20 cellular contexts compared by ENCODE assay signal in genomic region chr17:65926599-65926998, GRCh38.
DNase-seq lines count a peak whose midpoint lies in the region; ATAC-seq, FAIRE-seq and TF ChIP-seq lines count a peak whose summit lies in the region.
"Had no signal": no experiment of that assay in that cellular context is flagged by ENCODE, and none has a peak within 500 bp of the region (broad histone marks: within the 10 kb centered on the region; RNA-seq: fewer than 3 reads in every experiment).

No MANE protein-coding gene starts in this region.

- no peak overlapping the region for H2AK9ac ChIP-seq in IMR-90 (replicated peaks; ENCODE audit: low read depth, low read length, poor library complexity)

- H3K36me3 ChIP-seq in left ventricle myocardium inferior (peaks cover 15% of the 10 kb centered on the region), IMR-90 (ENCODE audit: control insufficient read depth, insufficient read depth, low read length) (no peaks in the 10 kb centered on the region), endothelial cell of umbilical vein (ENCODE audit: control insufficient read depth in 2 of 2, extremely low read depth in 1 of 2, insufficient read depth in 2 of 2, low read length in 2 of 2) (no peaks in the 10 kb centered on the region)

- FAIRE-seq in endothelial cell of umbilical vein (lab: Jason Lieb, UNC): no peak
- FAIRE-seq: D721Med, GM12892 had no signal

- H3K4me1 ChIP-seq in left ventricle myocardium inferior (peaks cover 4% of the 10 kb centered on the region), IMR-90 (ENCODE audit: control insufficient read depth, insufficient read depth, low read length) (0 out of 2 replicates have a peak, but pooled peaks cover under 1% of the 10 kb centered on the region), endothelial cell of umbilical vein (ENCODE audit: control insufficient read depth, extremely low read depth, insufficient read depth, low read length) (no peaks in the 10 kb centered on the region)

- H2BK120ac ChIP-seq in IMR-90 (ENCODE audit: low read depth, low read length): no peak overlapping the region

- no peak overlapping the region for H3K4ac ChIP-seq in IMR-90 (ENCODE audit: low read depth, low read length)

- no peaks in the 10 kb centered on the region for H3K36me3 Mint-ChIP-seq in activated CD4-positive, alpha-beta memory T cell treated with anti-CD3 and anti-CD28 coated beads, Interleukin-2, amount 10 ng/mL, durations not matched to agents 7 days and 5 days (ENCODE audit: low read depth)
- H3K36me3 Mint-ChIP-seq: CD14-positive monocyte had no signal

- BruUV-seq in IMR-90 (replicated peaks; lab: Mats Ljungman, UMichigan): no TSS peak
- no TSS peak for BruUV-seq in endothelial cell of umbilical vein (replicated peaks; lab: Mats Ljungman, UMichigan)

- no peak for ATAC-seq in Right ventricle myocardium superior (ENCODE audit: poor library complexity)
- ATAC-seq in IMR-90 (ENCODE audit: low read depth): no peak

- no peaks in the 10 kb centered on the region for H3K27me3 Mint-ChIP-seq in activated CD4-positive, alpha-beta memory T cell treated with anti-CD3 and anti-CD28 coated beads, Interleukin-2, amount 10 ng/mL, durations not matched to agents 7 days and 5 days
- H3K27me3 Mint-ChIP-seq: B cell; CD4-positive, alpha-beta T cell had no signal

- dilution Hi-C loops in IMR-90 (cut with HindIII; ENCODE audit: low sequenced_read_pairs, unreplicated experiment): no loop called here
- dilution Hi-C loops in endothelial cell of umbilical vein (cut with MboI; ENCODE audit: extremely low pct_ligation_motif_present, low sequenced_read_pairs): no loop called here

- no peak overlapping the region for H2BK5ac ChIP-seq in IMR-90 (ENCODE audit: low read depth, low read length, poor library complexity, severe bottlenecking)

- POLR2A ChIA-PET in IMR-90 (lab: Charles Lee; ENCODE audit: unreplicated experiment): no interaction called here
- POLR2A ChIA-PET in endothelial cell of umbilical vein (lab: Charles Lee): no interaction called here
- POLR2A ChIA-PET in activated CD4-positive, alpha-beta memory T cell treated with anti-CD3 and anti-CD28 coated beads, Interleukin-2, amount 10 ng/mL, durations not matched to agents 7 days and 5 days (lab: Charles Lee): no interaction called here

- H4K20me1 ChIP-seq in IMR-90 (ENCODE audit: insufficient read depth, low read length): no peaks in the 10 kb centered on the region
- H4K20me1 ChIP-seq in endothelial cell of umbilical vein (replicated peaks; ENCODE audit: control insufficient read depth, extremely low read depth, insufficient read depth, low read length): no peaks in the 10 kb centered on the region
- H4K20me1 ChIP-seq: BLaER1 had no signal

- TF ChIP-seq CTCF in left ventricle myocardium inferior (IDR thresholded peaks at IDR 0.05; ENCODE audit: borderline replicate concordance): no peak
- no peak for TF ChIP-seq CTCF in IMR-90 (conservative IDR thresholded peaks at IDR 0.05; ENCODE audit: low read depth, low read length)
- TF ChIP-seq CTCF in endothelial cell of umbilical vein (IDR thresholded peaks at IDR 0.05; ENCODE audit: extremely low read depth in 1 of 2, insufficient read depth in 1 of 2, low read depth in 1 of 2, low read length in 2 of 2): no peak
- TF ChIP-seq CTCF in GM10266 (IDR thresholded peaks at IDR 0.05; ENCODE audit: control insufficient read depth, insufficient read depth, low read depth, missing control alignments): no peak

- H3K27ac Mint-ChIP-seq in activated CD4-positive, alpha-beta memory T cell treated with anti-CD3 and anti-CD28 coated beads, Interleukin-2, amount 10 ng/mL, durations not matched to agents 7 days and 5 days: no peak overlapping the region
- H3K27ac Mint-ChIP-seq: B cell; CD14-positive monocyte; CD4-positive, alpha-beta T cell had no signal

- no peak overlapping the region for H2AK5ac ChIP-seq in IMR-90 (ENCODE audit: low read depth, low read length)

- no peaks in the 10 kb centered on the region for H3K4me1 Mint-ChIP-seq in activated CD4-positive, alpha-beta memory T cell treated with anti-CD3 and anti-CD28 coated beads, Interleukin-2, amount 10 ng/mL, durations not matched to agents 7 days and 5 days
- H3K4me1 Mint-ChIP-seq: CD14-positive monocyte; CD8-positive, alpha-beta memory T cell had no signal

- intact Hi-C loops in left ventricle myocardium inferior (cut with micrococcal nuclease) (no loop called here), Right ventricle myocardium superior (cut with DNase I) (no loop called here), IMR-90 (cut with micrococcal nuclease) (no loop called here), endothelial cell of umbilical vein (cut with micrococcal nuclease) (no loop called here)

- no peak for TF ChIP-seq RAD21 in IMR-90 (IDR thresholded peaks at IDR 0.05; ENCODE audit: low read length)

- H3K9me1 ChIP-seq in IMR-90 (ENCODE audit: insufficient read depth, low read length) (no peaks in the 10 kb centered on the region), endothelial cell of umbilical vein (replicated peaks; ENCODE audit: control insufficient read depth, extremely low read depth, insufficient read depth, low read length) (no peaks in the 10 kb centered on the region)

- no peak overlapping the region for H3K14ac ChIP-seq in IMR-90 (replicated peaks; ENCODE audit: low read depth, low read length)

- H3K79me2 ChIP-seq in endothelial cell of umbilical vein (ENCODE audit: control insufficient read depth, insufficient read depth, low read length): no peaks in the 10 kb centered on the region

- CTCF ChIA-PET in IMR-90 (lab: Yijun Ruan, JAX): no interaction called here
- CTCF ChIA-PET in endothelial cell of umbilical vein (lab: Charles Lee): interaction anchor here (1.0 kb wide), 1 partner anchor 10 kb away, joined by 3 read pairs; no protein-coding TSS in a partner anchor
- CTCF ChIA-PET in activated CD4-positive, alpha-beta memory T cell treated with anti-CD3 and anti-CD28 coated beads, Interleukin-2, amount 10 ng/mL, durations not matched to agents 7 days and 5 days (lab: Charles Lee): no interaction called here

- H2BK20ac ChIP-seq in IMR-90 (ENCODE audit: low read depth, low read length): no peak overlapping the region

- no peaks in the 10 kb centered on the region for H3K79me1 ChIP-seq in IMR-90 (ENCODE audit: low read depth in 1 of 2, low read length in 2 of 2)

- peaks cover 3% of the 10 kb centered on the region for H3K9me3 Mint-ChIP-seq in activated CD4-positive, alpha-beta memory T cell treated with anti-CD3 and anti-CD28 coated beads, Interleukin-2, amount 10 ng/mL, durations not matched to agents 7 days and 5 days
- H3K9me3 Mint-ChIP-seq: CD4-positive, alpha-beta T cell had no signal

- no peak overlapping the region for H3K18ac ChIP-seq in IMR-90 (ENCODE audit: low read depth, low read length)

- DNase-seq in left ventricle myocardium inferior (no peak), Right ventricle myocardium superior (no peak), IMR-90 (no peak), endothelial cell of umbilical vein (ENCODE audit: low read depth, low spot score) (no peak), GM10266 (ENCODE audit: extremely low spot score) (no peak)
- no peak for DNase-seq in activated CD4-positive, alpha-beta memory T cell treated with anti-CD3 and anti-CD28 coated beads, Interleukin-2, amount 10 ng/mL, durations not matched to agents 7 days and 5 days
- DNase-seq: CD4-positive, alpha-beta T cell; CD8-positive, alpha-beta memory T cell; DMS 273 treated with DMSO at 0.1 percent for 48 hours; DMS53; DMS79 treated with DMSO at 0.1 percent for 48 hours; GF-D8; GOT3; H7; HCEC 1CT had no signal

- H3K4me3 Mint-ChIP-seq in activated CD4-positive, alpha-beta memory T cell treated with anti-CD3 and anti-CD28 coated beads, Interleukin-2, amount 10 ng/mL, durations not matched to agents 7 days and 5 days: no peak overlapping the region
- H3K4me3 Mint-ChIP-seq: B cell; CD14-positive monocyte; CD4-positive, alpha-beta T cell; CD8-positive, alpha-beta memory T cell had no signal

- H4K91ac ChIP-seq in IMR-90 (ENCODE audit: insufficient read depth, low read depth, low read length): no peak overlapping the region

- no CpG with 5 or more reads among the region's 5 CpGs for WGBS in IMR-90 (ENCODE audit: extremely low coverage in 2 of 2, insufficient read length in 1 of 2), 2 experiments

- TF ChIP-seq POLR2A in IMR-90 (IDR thresholded peaks at IDR 0.05; ENCODE audit: low read depth, low read length) (no peak), endothelial cell of umbilical vein (IDR thresholded peaks at IDR 0.05; ENCODE audit: low read depth, low read length) (no peak)

- no peaks in the 10 kb centered on the region for H3K9me3 ChIP-seq in left ventricle myocardium inferior (replicated peaks)
- H3K9me3 ChIP-seq in IMR-90 (ENCODE audit: control insufficient read depth, insufficient read depth, low read length): no peaks in the 10 kb centered on the region
- H3K9me3 ChIP-seq in endothelial cell of umbilical vein (replicated peaks; ENCODE audit: control insufficient read depth, insufficient read depth, low read length): no peaks in the 10 kb centered on the region
- H3K9me3 ChIP-seq: BLaER1 had no signal

- H2BK15ac ChIP-seq in IMR-90 (ENCODE audit: low read depth, low read length): no peak overlapping the region

- no peak overlapping the region for H3K23ac ChIP-seq in IMR-90 (ENCODE audit: low read depth, low read length)

- H4K8ac ChIP-seq in IMR-90 (ENCODE audit: low read depth in 2 of 2, low read length in 2 of 2): no peak overlapping the region

- H3K27ac ChIP-seq in left ventricle myocardium inferior (replicated peaks) (peak overlapping the region; percentile 68), IMR-90 (ENCODE audit: insufficient read depth, low read length) (no peak overlapping the region), endothelial cell of umbilical vein (ENCODE audit: insufficient read depth, low read depth, low read length) (no peak overlapping the region)
- H3K27ac ChIP-seq: BLaER1 had no signal

- in situ Hi-C loops in IMR-90 (cut with MboI; ENCODE audit: low sequenced_read_pairs): no loop called here

- H3K4me2 ChIP-seq in IMR-90 (ENCODE audit: low read depth, low read length) (no peak overlapping the region), endothelial cell of umbilical vein (ENCODE audit: insufficient read depth, low read length) (no peak overlapping the region)
- H3K4me2 ChIP-seq: BLaER1 had no signal

- no peak overlapping the region for H4K5ac ChIP-seq in IMR-90 (ENCODE audit: low read depth, low read length)

- no peak overlapping the region for H3K56ac ChIP-seq in IMR-90 (ENCODE audit: extremely low read depth, insufficient read depth, low read length)

- H3K4me3 ChIP-seq in left ventricle myocardium inferior (no peak overlapping the region), IMR-90 (ENCODE audit: insufficient read depth, low read depth, low read length) (no peak overlapping the region), endothelial cell of umbilical vein (replicated peaks in 1 of 3; ENCODE audit: insufficient read depth in 1 of 3, low read depth in 1 of 3, low read length in 3 of 3) (no peak overlapping the region)
- H3K4me3 ChIP-seq: BLaER1 had no signal

- no peak overlapping the region for H2AFZ ChIP-seq in IMR-90 (replicated peaks; ENCODE audit: low read length, poor library complexity)
- no peak overlapping the region for H2AFZ ChIP-seq in endothelial cell of umbilical vein (ENCODE audit: low read depth, low read length)

- H3K27me3 ChIP-seq in left ventricle myocardium inferior (ENCODE audit: low read depth) (no peaks in the 10 kb centered on the region), IMR-90 (ENCODE audit: control insufficient read depth, insufficient read depth, low read length) (no peaks in the 10 kb centered on the region), endothelial cell of umbilical vein (ENCODE audit: control insufficient read depth in 2 of 2, insufficient read depth in 2 of 2, low read length in 2 of 2) (no peaks in the 10 kb centered on the region)
- H3K27me3 ChIP-seq: BLaER1 had no signal

- H3K9ac ChIP-seq in IMR-90 (ENCODE audit: low read depth, low read length) (no peak overlapping the region), endothelial cell of umbilical vein (replicated peaks; ENCODE audit: extremely low read depth, insufficient read depth, low read length) (no peak overlapping the region)
- H3K9ac ChIP-seq: BLaER1 had no signal
